Comparison of ENCODE assay signal across 27 cellular contexts in genomic region chr15:44023176-44023575, GRCh38.
A peak's percentile ranks its signal among the peaks of the same experiment; 100 is the strongest.
DNase-seq lines count a peak whose midpoint lies in the region; ATAC-seq, FAIRE-seq and TF ChIP-seq lines count a peak whose summit lies in the region.
"Had no signal": no experiment of that assay in that cellular context is flagged by ENCODE, and none has a peak within 500 bp of the region (broad histone marks: within the 10 kb centered on the region; RNA-seq: fewer than 3 reads in every experiment).

No MANE protein-coding gene starts in this region.

- no peak overlapping the region for H2BK15ac ChIP-seq in IMR-90 (ENCODE audit: low read depth, low read length)

- H4K5ac ChIP-seq in IMR-90 (ENCODE audit: low read depth, low read length), result no peak overlapping the region

- no peak overlapping the region for H2AK5ac ChIP-seq in IMR-90 (ENCODE audit: low read depth, low read length)

- no peak overlapping the region for H2BK120ac ChIP-seq in IMR-90 (ENCODE audit: low read depth, low read length)

- H3K4me3 ChIP-seq in IMR-90 (ENCODE audit: insufficient read depth, low read depth, low read length) (no peak overlapping the region), K562 (no peak overlapping the region), fibroblast of the aortic adventitia (ENCODE audit: low read depth, low read length) (no peak overlapping the region), suprapubic skin (no peak overlapping the region), sigmoid colon (no peak overlapping the region)
- H3K4me3 ChIP-seq: SK-N-MC, skin epidermis had no signal

- no peak overlapping the region for H2BK20ac ChIP-seq in IMR-90 (ENCODE audit: low read depth, low read length)

- H4K8ac ChIP-seq in IMR-90 (ENCODE audit: low read depth in 2 of 2, low read length in 2 of 2), result no peak overlapping the region

- H2BK5ac ChIP-seq in IMR-90 (ENCODE audit: low read depth, low read length, poor library complexity, severe bottlenecking), result no peak overlapping the region

- H3K18ac ChIP-seq in IMR-90 (ENCODE audit: low read depth, low read length), result no peak overlapping the region

- TF ChIP-seq POLR2A in IMR-90 (IDR thresholded peaks at IDR 0.05; ENCODE audit: low read depth, low read length) (no peak), K562 (conservative IDR thresholded peaks at IDR 0.05) (no peak), suprapubic skin (IDR thresholded peaks at IDR 0.05) (no peak), sigmoid colon (IDR thresholded peaks at IDR 0.05) (no peak)

- H3K4ac ChIP-seq in IMR-90 (ENCODE audit: low read depth, low read length), result no peak overlapping the region

- H3K56ac ChIP-seq in IMR-90 (ENCODE audit: extremely low read depth, insufficient read depth, low read length), result no peak overlapping the region

- H3K79me1 ChIP-seq in IMR-90 (ENCODE audit: low read depth in 1 of 2, low read length in 2 of 2), result peaks cover 0 to 4% of the 10 kb centered on the region in 2 experiments; a peak in 1 of 4 replicates

- in situ Hi-C loops in IMR-90 (cut with MboI; ENCODE audit: low sequenced_read_pairs) (no loop called here), K562 (cut with MboI) (no loop called here)

- H4K91ac ChIP-seq in IMR-90 (ENCODE audit: insufficient read depth, low read depth, low read length), result no peak overlapping the region

- H3K27me3 ChIP-seq in IMR-90 (ENCODE audit: control insufficient read depth, insufficient read depth, low read length) (no peaks in the 10 kb centered on the region), K562 (ENCODE audit: control insufficient read depth in 2 of 2, insufficient read depth in 2 of 2, low read length in 2 of 2) (no peaks in the 10 kb centered on the region; a peak in 3 of 5 replicates), suprapubic skin (no peaks in the 10 kb centered on the region), sigmoid colon (no peaks in the 10 kb centered on the region)

- H3K4me2 ChIP-seq in IMR-90 (ENCODE audit: low read depth, low read length), result no peak overlapping the region
- no peak overlapping the region for H3K4me2 ChIP-seq in K562 (ENCODE audit: insufficient read depth, low read length)

- no peak overlapping the region for H3K14ac ChIP-seq in IMR-90 (replicated peaks; ENCODE audit: low read depth, low read length)

- BruUV-seq in IMR-90 (replicated peaks; lab: Mats Ljungman, UMichigan) (no TSS peak), K562 (replicated peaks; lab: Mats Ljungman, UMichigan) (no TSS peak)

- CTCF ChIA-PET in IMR-90 (lab: Yijun Ruan, JAX) (interaction anchor here (0.6 to 1.4 kb wide), 2 partner anchors 43 to 150 kb away, joined by 3 read pairs; no protein-coding TSS in a partner anchor), K562 (lab: Yijun Ruan, JAX; ENCODE audit: low intra/inter-chr PET ratio) (no interaction called here)

- H3K36me3 ChIP-seq in IMR-90 (ENCODE audit: control insufficient read depth, insufficient read depth, low read length), result no peaks in the 10 kb centered on the region
- H3K36me3 ChIP-seq in K562 (ENCODE audit: control insufficient read depth, insufficient read depth, low read length), result no peaks in the 10 kb centered on the region
- no peaks in the 10 kb centered on the region for H3K36me3 ChIP-seq in suprapubic skin
- no peaks in the 10 kb centered on the region for H3K36me3 ChIP-seq in sigmoid colon

- no CpG with 5 or more reads among the region's 2 CpGs for WGBS in IMR-90 (ENCODE audit: extremely low coverage in 2 of 2, insufficient read length in 1 of 2), 2 experiments
- 7% methylated on average over 2 of the region's 2 CpGs for WGBS in K562 (ENCODE audit: insufficient coverage, low coverage, missing lambda C conversion rate)
- WGBS in suprapubic skin, result 85% methylated on average over 2 of the region's 2 CpGs
- WGBS in sigmoid colon, 2 donors, result 87 to 91% methylated on average over 2 of the region's 2 CpGs

- peak; percentile 21 for DNase-seq in IMR-90
- peak in 1 of 4 experiments; percentile 2 for DNase-seq in K562 (ENCODE audit: extremely low read depth in 1 of 4, low spot score in 3 of 4)
- DNase-seq in fibroblast of the aortic adventitia (ENCODE audit: low read depth), result no peak
- no peak for DNase-seq in suprapubic skin (ENCODE audit: low spot score in 2 of 2)
- no peak for DNase-seq in sigmoid colon
- DNase-seq in NOMO-1 (lab: John Stamatoyannopoulos, UW; ENCODE audit: unreplicated experiment in 2 of 2), result no peak
- DNase-seq in activated CD4-positive, alpha-beta T cell treated with anti-CD3 and anti-CD28 coated beads for 1 hour, result no peak
- DNase-seq: activated CD4-positive, alpha-beta T cell treated with anti-CD3 and anti-CD28 coated beads, Interleukin-2, amount 50 U/mL, for 4 hours; activated CD4-positive, CD25-positive, alpha-beta regulatory T cell; activated T-cell treated with anti-CD3 and anti-CD28 coated beads, Interleukin-2, amount 50 U/mL, for 48 hours; C1 segment of cervical spinal cord; Caco-2; DMS79; GF-D8; mesenchymal stem cell; NCI-H1092 treated with DMSO at 0.1 percent for 48 hours; NCI-H187; NCI-H2171; OCI-M1; retina; stimulated activated naive CD4-positive, alpha-beta T cell treated with Interleukin-2 at 50 U/mL for 16 hours had no signal

- H3K9me3 ChIP-seq in IMR-90 (ENCODE audit: control insufficient read depth, insufficient read depth, low read length), result no peaks in the 10 kb centered on the region
- H3K9me3 ChIP-seq in K562 (replicated peaks; ENCODE audit: control insufficient read depth, insufficient read depth, low read depth, low read length), result no peaks in the 10 kb centered on the region
- no peaks in the 10 kb centered on the region for H3K9me3 ChIP-seq in suprapubic skin
- no peaks in the 10 kb centered on the region for H3K9me3 ChIP-seq in sigmoid colon
- H3K9me3 ChIP-seq: Caco-2 had no signal

- FAIRE-seq in K562 (lab: Jason Lieb, UNC), result no peak
- FAIRE-seq: H54 had no signal

- H3K27ac ChIP-seq in IMR-90 (ENCODE audit: insufficient read depth, low read length) (no peak overlapping the region), K562 (ENCODE audit: extremely low read depth, low read depth, low read length) (no peak overlapping the region), suprapubic skin (no peak overlapping the region), sigmoid colon (no peak overlapping the region)
- H3K27ac ChIP-seq: parathyroid adenoma, SK-N-MC, skin epidermis had no signal

- no peaks in the 10 kb centered on the region for H3K79me2 ChIP-seq in K562 (ENCODE audit: control insufficient read depth, insufficient read depth, low read length)
- H3K79me2 ChIP-seq: parathyroid adenoma had no signal

- H2AFZ ChIP-seq in IMR-90 (replicated peaks; ENCODE audit: low read length, poor library complexity) (no peak overlapping the region), K562 (ENCODE audit: low read depth, low read length) (no peak overlapping the region)
- H2AFZ ChIP-seq: parathyroid adenoma had no signal

- TF ChIP-seq EP300 in K562 (IDR thresholded peaks at IDR 0.05; ENCODE audit: low read length) (no peak), suprapubic skin (IDR thresholded peaks at IDR 0.05) (no peak), sigmoid colon (IDR thresholded peaks at IDR 0.05) (no peak)

- no peak for ATAC-seq in IMR-90 (ENCODE audit: low read depth)
- no peak for ATAC-seq in K562
- ATAC-seq: left lobe of liver had no signal

- H4K20me1 ChIP-seq in IMR-90 (ENCODE audit: insufficient read depth, low read length) (no peaks in the 10 kb centered on the region), K562 (replicated peaks; ENCODE audit: control insufficient read depth, insufficient read depth, low read length) (no peaks in the 10 kb centered on the region)

- TF ChIP-seq RAD21 in IMR-90 (IDR thresholded peaks at IDR 0.05; ENCODE audit: low read length), result no peak
- TF ChIP-seq RAD21 in K562 (CRISPR knock-in tag; conservative IDR thresholded peaks at IDR 0.05 in 1 of 2, IDR thresholded peaks at IDR 0.05 in 1 of 2), result no peak

- dilution Hi-C loops in IMR-90 (cut with HindIII; ENCODE audit: low sequenced_read_pairs, unreplicated experiment), result no loop called here

- intact Hi-C loops in IMR-90 (cut with micrococcal nuclease), result no loop called here
- intact Hi-C loops in K562 (cut with micrococcal nuclease), result no loop called here
- intact Hi-C loops in sigmoid colon (cut with DNase I), result no loop called here

- TF ChIP-seq CTCF in GM12872 (IDR thresholded peaks at IDR 0.05; ENCODE audit: insufficient read depth, low read depth, low read length) (peak; percentile 16; the same call in 1 of the 3 replicates), IMR-90 (conservative IDR thresholded peaks at IDR 0.05; ENCODE audit: low read depth, low read length) (no peak), K562 (IDR thresholded peaks at IDR 0.05 in 2 of 3, conservative IDR thresholded peaks at IDR 0.05 in 1 of 3; ENCODE audit: insufficient read depth in 2 of 3, low read depth in 1 of 3, low read length in 3 of 3) (0 out of 6 replicates have a peak, but pooled peaks of 2 of the 3 experiments have one; percentile 10 to 16), fibroblast of the aortic adventitia (IDR thresholded peaks at IDR 0.05; ENCODE audit: insufficient read depth, low read length) (peak; percentile 9), suprapubic skin (IDR thresholded peaks at IDR 0.05) (no peak), sigmoid colon (IDR thresholded peaks at IDR 0.05) (no peak)

- H3K4me1 ChIP-seq in IMR-90 (ENCODE audit: control insufficient read depth, insufficient read depth, low read length), result peaks cover under 1% of the 10 kb centered on the region; the same call in 1 of the 2 replicates
- H3K4me1 ChIP-seq in K562 (replicated peaks in 1 of 2; ENCODE audit: control insufficient read depth in 2 of 2, insufficient read depth in 2 of 2, low read length in 2 of 2), result no peaks in the 10 kb centered on the region
- H3K4me1 ChIP-seq in suprapubic skin, result no peaks in the 10 kb centered on the region
- H3K4me1 ChIP-seq in sigmoid colon, result no peaks in the 10 kb centered on the region
- H3K4me1 ChIP-seq: Caco-2, parathyroid adenoma had no signal

- POLR2A ChIA-PET in IMR-90 (lab: Charles Lee; ENCODE audit: unreplicated experiment) (no interaction called here), K562 (lab: Yijun Ruan, JAX) (interaction anchor here (0.8 to 1.5 kb wide), 4 partner anchors 13 to 70 kb away, joined by 3 to 4 read pairs (median 3); no protein-coding TSS in a partner anchor)

- H3K9ac ChIP-seq in IMR-90 (ENCODE audit: low read depth, low read length) (no peak overlapping the region), K562 (ENCODE audit: insufficient read depth in 1 of 2, low read depth in 2 of 2, low read length in 2 of 2) (no peak overlapping the region)
- H3K9ac ChIP-seq: parathyroid adenoma had no signal

- no peaks in the 10 kb centered on the region for H3K9me1 ChIP-seq in IMR-90 (ENCODE audit: insufficient read depth, low read length)
- no peaks in the 10 kb centered on the region for H3K9me1 ChIP-seq in K562 (ENCODE audit: control insufficient read depth, insufficient read depth, low read length)

- H3K23ac ChIP-seq in IMR-90 (ENCODE audit: low read depth, low read length), result no peak overlapping the region

- H2AK9ac ChIP-seq in IMR-90 (replicated peaks; ENCODE audit: low read depth, low read length, poor library complexity), result no peak overlapping the region

TF ChIP-seq in IMR-90, 13 proteins besides CTCF, POLR2A, EP300 and RAD21 (continues in another document):
- TF ChIP-seq SMC3 (IDR thresholded peaks at IDR 0.05; ENCODE audit: low read depth, low read length) (no peak), CHD1 (IDR thresholded peaks at IDR 0.05; ENCODE audit: low read depth, low read length) (no peak)

Comparison
In these comparisons a context has a peak if more than half of its experiments do, and no peak if none do; other contexts are left out.
1. CTCF ChIP-seq: peak in GM12872 (single experiment), K562 (2 of 3) and fibroblast of the aortic adventitia (single experiment); none in IMR-90 (single experiment), suprapubic skin (0 of 2) and sigmoid colon (0 of 4).